28 cellular contexts compared by ENCODE assay signal in the genomic region with DNA sequence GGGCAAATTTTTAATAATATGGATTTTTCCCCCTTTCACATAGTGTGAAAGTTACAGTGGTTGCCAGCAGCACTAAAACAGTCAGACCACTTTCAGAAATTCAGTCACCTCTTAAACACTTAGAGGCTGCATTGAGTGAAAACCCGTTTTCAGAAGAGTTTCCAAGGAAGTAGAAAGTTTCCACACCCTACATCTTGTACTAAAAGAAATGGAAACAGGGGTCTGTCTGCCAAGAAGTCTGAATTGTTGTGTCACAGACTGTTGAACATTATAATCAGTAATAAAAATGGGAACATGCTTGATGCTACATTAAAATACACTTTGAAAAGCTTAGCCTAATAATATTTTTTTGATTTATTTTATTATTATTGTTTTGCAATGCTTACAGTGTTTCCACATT.
DNase-seq lines count a peak whose midpoint lies in the region; FAIRE-seq and TF ChIP-seq lines count a peak whose summit lies in the region.
"Had no signal": no experiment of that assay in that cellular context is flagged by ENCODE, and none has a peak within 500 bp of the region (broad histone marks: within the 10 kb centered on the region; RNA-seq: fewer than 3 reads in every experiment).

No MANE protein-coding gene starts in this region.

- H3K4me2 ChIP-seq in hepatocyte, result no peak overlapping the region
- H3K4me2 ChIP-seq: A549; BLaER1 treated with 17β-estradiol and CSF1 and Interleukin-3, amounts not matched to agents 10 nM and 100 nM; GM23338 had no signal

- H3K9ac ChIP-seq in adipocyte (ENCODE audit: low read length), result peak overlapping the region; percentile 45
- H3K9ac ChIP-seq: BLaER1 treated with 17β-estradiol and CSF1 and Interleukin-3, amounts not matched to agents 10 nM and 100 nM had no signal

- CTCF ChIA-PET in GM10248 (lab: Yijun Ruan, JAX), result no interaction called here

- no peaks in the 10 kb centered on the region for H3K27me3 Mint-ChIP-seq in activated CD4-positive, alpha-beta T cell treated with anti-CD3 and anti-CD28 coated beads, Interleukin-2, amount 10 ng/mL, durations not matched to agents 24 days and 14 days
- H3K27me3 Mint-ChIP-seq: CD4-positive, alpha-beta T cell had no signal

- H4K20me1 ChIP-seq in hepatocyte (ENCODE audit: insufficient read depth, poor library complexity, severe bottlenecking), result no peaks in the 10 kb centered on the region
- H4K20me1 ChIP-seq: BLaER1 treated with 17β-estradiol and CSF1 and Interleukin-3, amounts not matched to agents 10 nM and 100 nM had no signal

- H3K4me1 Mint-ChIP-seq in activated CD4-positive, alpha-beta T cell treated with anti-CD3 and anti-CD28 coated beads, Interleukin-2, amount 10 ng/mL, durations not matched to agents 24 days and 14 days, result no peaks in the 10 kb centered on the region
- H3K4me1 Mint-ChIP-seq: CD14-positive monocyte; CD8-positive, alpha-beta memory T cell; GM23338 had no signal

- no peaks in the 10 kb centered on the region for H3K36me3 ChIP-seq in adipocyte (ENCODE audit: control insufficient read depth, insufficient read depth, low read length, severe bottlenecking)
- no peaks in the 10 kb centered on the region for H3K36me3 ChIP-seq in hepatocyte (replicated peaks; ENCODE audit: insufficient read depth, low read depth)
- H3K36me3 ChIP-seq: BE2C; BLaER1 treated with 17β-estradiol and CSF1 and Interleukin-3, amounts not matched to agents 10 nM and 100 nM; HAP-1 had no signal

- 79% methylated on average over 1 of the region's 1 CpG for WGBS in hepatocyte (ENCODE audit: low lambda C conversion rate, missing lambda C conversion rate)

- DNase-seq in adipocyte (ENCODE audit: low read depth) (no peak), fibroblast of peridontal ligament (ENCODE audit: extremely low read depth) (peak; percentile 26), hepatocyte (ENCODE audit: low spot score) (peak; percentile 6), NCI-H2029 (lab: John Stamatoyannopoulos, UW) (no peak), NCI-H69 (lab: John Stamatoyannopoulos, UW) (no peak), GM10248 (ENCODE audit: extremely low spot score) (no peak)
- DNase-seq in activated CD4-positive, alpha-beta T cell treated with anti-CD3 and anti-CD28 coated beads, Interleukin-2, amount 10 ng/mL, durations not matched to agents 24 days and 14 days, result no peak
- DNase-seq: 8988T; ACHN; AML-193; BE2C; CD4-positive, alpha-beta T cell; CD8-positive, alpha-beta memory T cell; DMS 273 treated with DMSO at 0.1 percent for 48 hours; DMS79; EL; GDM1; HFFc6 had no signal

- no peak overlapping the region for H3K4me3 ChIP-seq in adipocyte (ENCODE audit: low read length)
- no peak overlapping the region for H3K4me3 ChIP-seq in hepatocyte
- H3K4me3 ChIP-seq: A549; BLaER1 treated with 17β-estradiol and CSF1 and Interleukin-3, amounts not matched to agents 10 nM and 100 nM; GM23338; HAP-1 had no signal

- POLR2A ChIA-PET in GM10248 (lab: Yijun Ruan, JAX), result no interaction called here

- H3K9me3 ChIP-seq in adipocyte (ENCODE audit: control insufficient read depth, low read length) (no peaks in the 10 kb centered on the region), hepatocyte (ENCODE audit: low read depth) (no peaks in the 10 kb centered on the region)
- H3K9me3 ChIP-seq: A549, BE2C, HAP-1 had no signal

- intact Hi-C loops in activated CD4-positive, alpha-beta T cell treated with anti-CD3 and anti-CD28 coated beads, Interleukin-2, amount 10 ng/mL, durations not matched to agents 24 days and 14 days (cut with micrococcal nuclease), result no loop called here

- H3K9me3 Mint-ChIP-seq in activated CD4-positive, alpha-beta T cell treated with anti-CD3 and anti-CD28 coated beads, Interleukin-2, amount 10 ng/mL, durations not matched to agents 24 days and 14 days, result peaks cover 18% of the 10 kb centered on the region
- H3K9me3 Mint-ChIP-seq: HFFc6 had no signal

- TF ChIP-seq CTCF in hepatocyte (IDR thresholded peaks at IDR 0.05; ENCODE audit: poor library complexity) (no peak), GM10248 (IDR thresholded peaks at IDR 0.05; ENCODE audit: control extremely low read depth, extremely low read depth, low read depth, missing control alignments) (no peak)

- H3K27ac ChIP-seq in hepatocyte, result no peak overlapping the region
- H3K27ac ChIP-seq: A549; BLaER1 treated with 17β-estradiol and CSF1 and Interleukin-3, amounts not matched to agents 10 nM and 100 nM had no signal

- peak; percentile 89 for FAIRE-seq in endometrium (lab: Jason Lieb, UNC)
- FAIRE-seq: A549, D721Med, GM12891, GM18507, H54 had no signal

- H2AFZ ChIP-seq in hepatocyte, result no peak overlapping the region
- H2AFZ ChIP-seq: GM23338 had no signal

- no peaks in the 10 kb centered on the region for H3K36me3 Mint-ChIP-seq in activated CD4-positive, alpha-beta T cell treated with anti-CD3 and anti-CD28 coated beads, Interleukin-2, amount 10 ng/mL, durations not matched to agents 24 days and 14 days (ENCODE audit: low read depth)
- H3K36me3 Mint-ChIP-seq: CD14-positive monocyte; CD8-positive, alpha-beta memory T cell had no signal

- H3K27me3 ChIP-seq in adipocyte (replicated peaks; ENCODE audit: control insufficient read depth, insufficient read depth, low read length) (no peaks in the 10 kb centered on the region), hepatocyte (no peaks in the 10 kb centered on the region)
- H3K27me3 ChIP-seq: BE2C; BLaER1 treated with 17β-estradiol and CSF1 and Interleukin-3, amounts not matched to agents 10 nM and 100 nM had no signal

- H3K4me3 Mint-ChIP-seq in activated CD4-positive, alpha-beta T cell treated with anti-CD3 and anti-CD28 coated beads, Interleukin-2, amount 10 ng/mL, durations not matched to agents 24 days and 14 days, result no peak overlapping the region
- H3K4me3 Mint-ChIP-seq: CD14-positive monocyte; CD4-positive, alpha-beta T cell; CD8-positive, alpha-beta memory T cell; GM23338; HFFc6 had no signal

- H3K27ac Mint-ChIP-seq in activated CD4-positive, alpha-beta T cell treated with anti-CD3 and anti-CD28 coated beads, Interleukin-2, amount 10 ng/mL, durations not matched to agents 24 days and 14 days, result no peak overlapping the region
- H3K27ac Mint-ChIP-seq: CD14-positive monocyte; CD4-positive, alpha-beta T cell; CD8-positive, alpha-beta memory T cell; GM23338; HFFc6 had no signal

- H3K79me2 ChIP-seq in hepatocyte, result no peaks in the 10 kb centered on the region

- H3K4me1 ChIP-seq in adipocyte (ENCODE audit: control insufficient read depth, insufficient read depth, low read length) (peaks cover 6% of the 10 kb centered on the region), hepatocyte (ENCODE audit: insufficient read depth) (no peaks in the 10 kb centered on the region)
- H3K4me1 ChIP-seq: A549; BE2C; BLaER1 treated with 17β-estradiol and CSF1 and Interleukin-3, amounts not matched to agents 10 nM and 100 nM; HAP-1 had no signal

- H3K9me2 ChIP-seq in hepatocyte (replicated peaks; ENCODE audit: insufficient read depth), result no peaks in the 10 kb centered on the region

Comparison
In these comparisons a context has a peak if more than half of its experiments do, and no peak if none do; other contexts are left out.
1. DNase-seq: peak in fibroblast of peridontal ligament (single experiment) and hepatocyte (single experiment); none in adipocyte (single experiment), NCI-H2029 (single experiment), activated CD4-positive, alpha-beta T cell treated with anti-CD3 and anti-CD28 coated beads, Interleukin-2, amount 10 ng/mL, durations not matched to agents 24 days and 14 days (single experiment), NCI-H69 (single experiment) and GM10248 (single experiment).